Comparison of ENCODE assay signal across 1 cellular context in the genomic region with DNA sequence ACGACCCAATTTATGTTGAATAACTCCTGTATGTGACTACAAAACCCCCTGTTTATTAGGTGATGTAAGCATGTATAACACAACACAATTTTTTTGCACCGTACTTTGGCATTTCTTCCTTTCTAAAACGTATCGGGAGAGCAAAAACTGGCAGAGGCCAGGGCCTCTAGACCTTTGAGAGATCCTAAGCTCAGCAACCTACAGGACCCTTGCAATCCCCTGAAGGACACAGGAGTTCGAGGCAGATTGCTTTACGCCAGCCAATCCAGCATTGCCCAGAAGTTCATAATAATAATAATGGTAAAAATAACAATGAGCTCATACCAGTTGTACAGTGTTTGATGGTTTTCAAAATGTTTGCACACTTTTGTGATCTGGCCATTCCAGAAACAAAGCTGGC.
TF ChIP-seq lines count a peak whose summit lies in the region.

No MANE protein-coding gene starts in this region.

TF ChIP-seq in WTC11, 78 proteins besides CTCF, POLR2A, EP300 and RAD21 (continued from another document):
- TF ChIP-seq, protein P1, sequence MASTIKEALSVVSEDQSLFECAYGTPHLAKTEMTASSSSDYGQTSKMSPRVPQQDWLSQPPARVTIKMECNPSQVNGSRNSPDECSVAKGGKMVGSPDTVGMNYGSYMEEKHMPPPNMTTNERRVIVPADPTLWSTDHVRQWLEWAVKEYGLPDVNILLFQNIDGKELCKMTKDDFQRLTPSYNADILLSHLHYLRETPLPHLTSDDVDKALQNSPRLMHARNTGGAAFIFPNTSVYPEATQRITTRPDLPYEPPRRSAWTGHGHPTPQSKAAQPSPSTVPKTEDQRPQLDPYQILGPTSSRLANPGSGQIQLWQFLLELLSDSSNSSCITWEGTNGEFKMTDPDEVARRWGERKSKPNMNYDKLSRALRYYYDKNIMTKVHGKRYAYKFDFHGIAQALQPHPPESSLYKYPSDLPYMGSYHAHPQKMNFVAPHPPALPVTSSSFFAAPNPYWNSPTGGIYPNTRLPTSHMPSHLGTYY (CRISPR knock-in tag; IDR thresholded peaks at IDR 0.05): no peak
